ENCODE assay signal across 23 cellular contexts in the genomic region with DNA sequence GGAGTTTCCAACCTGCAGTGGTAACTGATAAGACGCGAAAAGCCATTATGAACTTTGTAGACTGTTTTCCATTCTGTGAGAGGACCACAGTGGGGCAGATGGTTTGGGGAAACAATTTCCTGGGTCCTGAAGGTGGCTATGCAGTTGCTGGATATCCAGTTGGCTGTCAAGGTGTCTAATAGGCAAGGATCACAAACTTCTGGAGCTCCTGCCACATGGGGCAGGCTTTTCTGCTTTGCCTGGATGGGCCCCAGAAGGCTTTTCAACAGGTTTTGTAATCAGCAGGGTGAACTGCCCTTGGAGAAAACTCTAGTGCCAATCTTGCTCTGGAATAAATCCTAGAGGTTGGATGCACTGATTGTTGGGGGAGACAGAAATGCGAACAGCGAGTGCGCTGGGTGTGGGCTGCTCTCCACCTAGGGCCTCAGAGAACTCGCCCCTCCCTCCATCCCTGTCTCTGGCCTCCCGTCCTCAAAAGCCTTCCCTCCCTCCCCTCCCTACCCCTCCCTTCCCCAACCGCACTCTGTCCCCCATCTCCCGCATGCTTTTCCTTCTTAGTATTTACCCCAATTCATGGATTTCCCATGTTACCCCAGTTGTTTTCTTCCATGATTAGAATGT.
A peak's percentile ranks its signal among the peaks of the same experiment; 100 is the strongest.
DNase-seq lines count a peak whose midpoint lies in the region; ATAC-seq and TF ChIP-seq lines count a peak whose summit lies in the region.
"Had no signal": no experiment of that assay in that cellular context is flagged by ENCODE, and none has a peak within 500 bp of the region (broad histone marks: within the 10 kb centered on the region; RNA-seq: fewer than 3 reads in every experiment).

No MANE protein-coding gene starts in this region.

- DNase-seq in NCI-H82 (lab: John Stamatoyannopoulos, UW) (peak; percentile 27), NCI-H82 treated with DMSO at 0.1 percent for 48 hours (lab: John Stamatoyannopoulos, UW; ENCODE audit: unreplicated experiment) (no peak), brain microvascular endothelial cell (no peak), foreskin keratinocyte (no peak), retinal pigment epithelial cell (ENCODE audit: low read depth) (no peak)
- DNase-seq in stimulated activated CD4-positive, alpha-beta T cell treated with anti-CD3 and anti-CD28 coated beads, Interleukin-15, amount 100 ng/mL, for 24 hours, result no peak
- DNase-seq: 8988T; Calu3; CD8-positive, alpha-beta memory T cell; EL; GF-D8; NCI-H1105; NCI-H1694; NCI-H2081 treated with DMSO at 0.1 percent for 48 hours; NCI-H446 treated with DMSO at 0.1 percent for 48 hours; NCI-H69; PC-9; RPMI8226; SHP77 had no signal

- ATAC-seq in foreskin keratinocyte, result no peak
- no peak for ATAC-seq in GM21367 (IDR thresholded peaks at IDR 0.05; ENCODE audit: unreplicated experiment)
- no peak for ATAC-seq in HG03469 (IDR thresholded peaks at IDR 0.05; ENCODE audit: unreplicated experiment)

- H3K4me3 ChIP-seq in brain microvascular endothelial cell (ENCODE audit: low read depth, low read length) (no peak overlapping the region), retinal pigment epithelial cell (ENCODE audit: low read length) (no peak overlapping the region)
- H3K4me3 ChIP-seq: HAP-1, PC-9 had no signal

- H3K4me1 ChIP-seq in foreskin keratinocyte, result peaks cover 20% of the 10 kb centered on the region
- H3K4me1 ChIP-seq: HAP-1 had no signal

- H3K27ac ChIP-seq in brain microvascular endothelial cell, result no peak overlapping the region
- H3K27ac ChIP-seq in foreskin keratinocyte, result no peak overlapping the region
- H3K27ac ChIP-seq: C4-2B, PC-9 had no signal

- TF ChIP-seq CTCF in brain microvascular endothelial cell (IDR thresholded peaks at IDR 0.05; ENCODE audit: low read depth, low read length, missing control alignments) (peak; percentile 28), foreskin keratinocyte (conservative IDR thresholded peaks at IDR 0.05) (peak; percentile 2), retinal pigment epithelial cell (conservative IDR thresholded peaks at IDR 0.05; ENCODE audit: low read depth, low read length) (peak; percentile 16)

- H3K27me3 ChIP-seq in brain microvascular endothelial cell (replicated peaks) (no peaks in the 10 kb centered on the region), foreskin keratinocyte (no peaks in the 10 kb centered on the region)

- in situ Hi-C loops in brain microvascular endothelial cell (cut with HindIII; ENCODE audit: low pct_ligation_motif_present, low sequenced_read_pairs), result no loop called here

- no peaks in the 10 kb centered on the region for H3K36me3 ChIP-seq in brain microvascular endothelial cell (replicated peaks)
- H3K36me3 ChIP-seq: HAP-1 had no signal
